9 cellular contexts compared by ENCODE assay signal in the genomic region with DNA sequence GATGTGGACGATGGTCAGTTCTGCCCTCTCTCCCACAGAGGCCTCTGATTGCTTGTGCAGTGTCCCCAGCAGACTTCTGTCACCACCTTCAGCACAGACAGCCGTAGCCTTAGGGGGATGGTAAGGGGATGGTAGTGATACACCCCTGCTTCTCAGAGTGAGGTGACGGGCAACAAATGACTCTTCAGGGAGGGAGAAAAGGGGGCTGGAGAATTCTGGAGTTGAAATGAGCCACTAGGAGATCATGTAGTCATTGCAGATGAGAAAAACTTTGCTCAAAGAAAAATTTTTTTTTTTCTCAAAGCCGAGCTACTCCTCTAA. TPM values are rescaled to one million over a fixed set of nuclear protein-coding genes. Genes with fewer than 3 reads are reported as not detected.
A peak's percentile ranks its signal among the peaks of the same experiment; 100 is the strongest.
DNase-seq lines count a peak whose midpoint lies in the region; ATAC-seq and TF ChIP-seq lines count a peak whose summit lies in the region.
"Had no signal": no experiment of that assay in that cellular context is flagged by ENCODE, and none has a peak within 500 bp of the region (broad histone marks: within the 10 kb centered on the region; RNA-seq: fewer than 3 reads in every experiment).

No MANE protein-coding gene starts in this region.

- H3K4me2 ChIP-seq in PC-9 (peak overlapping the region; percentile 66), fibroblast of lung (ENCODE audit: extremely low read depth, insufficient read depth, low read length) (peak overlapping the region; percentile 56)

- POLR2A ChIA-PET in PC-9 (lab: Charles Lee; ENCODE audit: unreplicated experiment), result interaction anchor here (0.6 kb wide), 1 partner anchor 120 kb away, joined by 3 read pairs; no protein-coding TSS in a partner anchor

- H3K9me3 ChIP-seq in PC-9 (ENCODE audit: insufficient read depth, low read depth) (no peaks in the 10 kb centered on the region), fibroblast of lung (ENCODE audit: control insufficient read depth, insufficient read depth, low read depth, low read length) (no peaks in the 10 kb centered on the region)
- H3K9me3 ChIP-seq: tibial nerve had no signal

- H3K9me3 Mint-ChIP-seq in stimulated activated naive CD8-positive, alpha-beta T cell treated with anti-CD3 and anti-CD28 coated beads, Interleukin-15, Interleukin-2, amounts not matched to agents 100 ng/mL and 50 ng/mL, for 24 hours, result no peaks in the 10 kb centered on the region

- no peak for ATAC-seq in GM21737 (IDR thresholded peaks at IDR 0.05; ENCODE audit: unreplicated experiment)

- H3K4me1 Mint-ChIP-seq in stimulated activated naive CD8-positive, alpha-beta T cell treated with anti-CD3 and anti-CD28 coated beads, Interleukin-15, Interleukin-2, amounts not matched to agents 100 ng/mL and 50 ng/mL, for 24 hours (ENCODE audit: low read depth), result peaks cover 95% of the 10 kb centered on the region

- no peaks in the 10 kb centered on the region for H3K9me2 ChIP-seq in PC-9 (ENCODE audit: insufficient read depth)

- peak overlapping the region; percentile 97 for H3K27ac Mint-ChIP-seq in stimulated activated naive CD8-positive, alpha-beta T cell treated with anti-CD3 and anti-CD28 coated beads, Interleukin-15, Interleukin-2, amounts not matched to agents 100 ng/mL and 50 ng/mL, for 24 hours

- peak overlapping the region; percentile 73 for H3K4me3 Mint-ChIP-seq in stimulated activated naive CD8-positive, alpha-beta T cell treated with anti-CD3 and anti-CD28 coated beads, Interleukin-15, Interleukin-2, amounts not matched to agents 100 ng/mL and 50 ng/mL, for 24 hours

- peaks cover 4% of the 10 kb centered on the region for H3K27me3 Mint-ChIP-seq in stimulated activated naive CD8-positive, alpha-beta T cell treated with anti-CD3 and anti-CD28 coated beads, Interleukin-15, Interleukin-2, amounts not matched to agents 100 ng/mL and 50 ng/mL, for 24 hours

- no peaks in the 10 kb centered on the region for H3K36me3 Mint-ChIP-seq in stimulated activated naive CD8-positive, alpha-beta T cell treated with anti-CD3 and anti-CD28 coated beads, Interleukin-15, Interleukin-2, amounts not matched to agents 100 ng/mL and 50 ng/mL, for 24 hours (ENCODE audit: low read depth)

- TF ChIP-seq CTCF in PC-9 (conservative IDR thresholded peaks at IDR 0.05), result no peak
- no peak for TF ChIP-seq CTCF in fibroblast of lung (conservative IDR thresholded peaks at IDR 0.05 in 1 of 2, IDR thresholded peaks at IDR 0.05 in 1 of 2; ENCODE audit: low read depth in 1 of 2, low read length in 2 of 2)

- H3K27ac ChIP-seq in PC-9, result peak overlapping the region; percentile 89
- peak overlapping the region; percentile 80 for H3K27ac ChIP-seq in fibroblast of lung (ENCODE audit: insufficient read depth, low read length)

- H3K79me2 ChIP-seq in PC-9 (ENCODE audit: low read depth) (no peaks in the 10 kb centered on the region), fibroblast of lung (ENCODE audit: control insufficient read depth, insufficient read depth, low read length) (no peaks in the 10 kb centered on the region)

- TSS peak; percentile 82 for BruUV-seq in PC-9 (replicated peaks; lab: Mats Ljungman, UMichigan)

- intact Hi-C loops in PC-9 (cut with micrococcal nuclease; ENCODE audit: unreplicated experiment), result no loop called here

- H3K4me3 ChIP-seq in PC-9, result peak overlapping the region; percentile 8; the same call in 1 of the 2 replicates
- H3K4me3 ChIP-seq in fibroblast of lung (replicated peaks in 1 of 4; ENCODE audit: control extremely low read depth in 1 of 4, insufficient read depth in 1 of 4, low read depth in 3 of 4, low read length in 4 of 4), result no peak overlapping the region
- H3K4me3 ChIP-seq: tibial nerve had no signal

- H3K36me3 ChIP-seq in PC-9 (ENCODE audit: low read depth) (no peaks in the 10 kb centered on the region), fibroblast of lung (ENCODE audit: control insufficient read depth, insufficient read depth, low read length) (no peaks in the 10 kb centered on the region)
- H3K36me3 ChIP-seq: tibial nerve had no signal

- H3K9ac ChIP-seq in fibroblast of lung (ENCODE audit: insufficient read depth, low read length), result no peak overlapping the region

- no peak overlapping the region for H2AFZ ChIP-seq in PC-9
- H2AFZ ChIP-seq in fibroblast of lung (ENCODE audit: low read length), result peak overlapping the region; percentile 70

- CTCF ChIA-PET in PC-9 (lab: Charles Lee), result interaction anchor here (0.9 to 1.1 kb wide), 2 partner anchors 9 to 291 kb away, joined by 4 to 6 read pairs; no protein-coding TSS in a partner anchor

- DNase-seq in activated CD4-positive, alpha-beta T cell treated with anti-CD3 and anti-CD28 coated beads for 48 hours, result peak; percentile 58
- no peak for DNase-seq in activated CD4-positive, alpha-beta T cell treated with anti-CD3 and anti-CD28 coated beads for 1 hour
- no peak for DNase-seq in PC-9
- peak in 1 of 2 donors; percentile 14 for DNase-seq in fibroblast of lung (ENCODE audit: low read depth in 2 of 2)
- DNase-seq in effector CD8-positive, alpha-beta T cell (lab: John Stamatoyannopoulos, UW), result no peak
- no peak for DNase-seq in islet precursor cell

- H3K4me1 ChIP-seq in PC-9 (replicated peaks; ENCODE audit: insufficient read depth), result peaks cover 42% of the 10 kb centered on the region
- H3K4me1 ChIP-seq in fibroblast of lung (ENCODE audit: control insufficient read depth, extremely low read depth, insufficient read depth, low read length), result peaks cover 18% of the 10 kb centered on the region

- peaks cover 43% of the 10 kb centered on the region for H3F3A ChIP-seq in PC-9 (ENCODE audit: insufficient read depth, low read depth)

- no peaks in the 10 kb centered on the region for H4K20me1 ChIP-seq in PC-9 (ENCODE audit: insufficient read depth)
- H4K20me1 ChIP-seq in fibroblast of lung (ENCODE audit: control insufficient read depth, extremely low read depth, insufficient read depth, low read length), result no peaks in the 10 kb centered on the region

- no peaks in the 10 kb centered on the region for H3K27me3 ChIP-seq in PC-9 (ENCODE audit: insufficient read depth, low read depth)
- H3K27me3 ChIP-seq in fibroblast of lung (ENCODE audit: control insufficient read depth, insufficient read depth, low read length), result no peaks in the 10 kb centered on the region
- H3K27me3 ChIP-seq: tibial nerve had no signal

RNA-seq across cellular contexts. Expression of a gene that starts 29.6 kb away (rescaled TPM):
- total RNA-seq in PC-9 (2021) (15.5 and 19.0 TPM in 2 replicates), fibroblast of lung (9.8 and 12.6 TPM in 2 replicates)
- 2.8 and 5.2 TPM in 2 replicates for polyA plus RNA-seq in fibroblast of lung
- polyA plus RNA-seq in fibroblast of lung (2012), result 2.3 and 3.2 TPM in 2 replicates
- 2.7 and 9.6 TPM in 2 replicates for polyA minus RNA-seq in fibroblast of lung (ENCODE audit: low replicate concordance)
